12 cellular contexts compared by ENCODE assay signal in genomic region chr11:73195191-73196007, GRCh38. TPM values are rescaled to one million over a fixed set of nuclear protein-coding genes. Genes with fewer than 3 reads are reported as not detected.
DNase-seq lines count a peak whose midpoint lies in the region; ATAC-seq, FAIRE-seq and TF ChIP-seq lines count a peak whose summit lies in the region.
"Had no signal": no experiment of that assay in that cellular context is flagged by ENCODE, and none has a peak within 500 bp of the region (broad histone marks: within the 10 kb centered on the region; RNA-seq: fewer than 3 reads in every experiment).

No MANE protein-coding gene starts in this region.

- BruUV-seq in K562 (replicated peaks; lab: Mats Ljungman, UMichigan) = no TSS peak

- intact Hi-C loops in K562 (cut with micrococcal nuclease) = no loop called here
- intact Hi-C loops in lower leg skin (cut with DNase I; ENCODE audit: low total_unique reads) = no loop called here

- no peak; the same call in 2 of the 3 replicates for ATAC-seq in K562
- ATAC-seq in GM21367 (IDR thresholded peaks at IDR 0.05; ENCODE audit: unreplicated experiment) = no peak
- no peak for ATAC-seq in GM21723 (IDR thresholded peaks at IDR 0.05; ENCODE audit: unreplicated experiment)
- ATAC-seq in HG03521 (IDR thresholded peaks at IDR 0.05; ENCODE audit: unreplicated experiment) = no peak

- POLR2A ChIA-PET in K562 (lab: Yijun Ruan, JAX) = no interaction called here

- no peak overlapping the region for H2AFZ ChIP-seq in K562 (ENCODE audit: low read depth, low read length)

- H3K9ac ChIP-seq in K562 (ENCODE audit: insufficient read depth in 1 of 2, low read depth in 2 of 2, low read length in 2 of 2) = no peak overlapping the region

- H3K4me3 ChIP-seq in K562 (no peak overlapping the region), lower leg skin (ENCODE audit: low read depth, poor library complexity, severe bottlenecking) (no peak overlapping the region)
- H3K4me3 ChIP-seq: testis had no signal

- peaks cover 21 to 57% of the 10 kb centered on the region in 2 experiments for H3K27me3 ChIP-seq in K562 (ENCODE audit: control insufficient read depth in 2 of 2, insufficient read depth in 2 of 2, low read length in 2 of 2)
- H3K27me3 ChIP-seq: testis had no signal

- FAIRE-seq in HTR-8/SVneo (lab: Jason Lieb, UNC) (peak; percentile 59), K562 (lab: Jason Lieb, UNC) (no peak)

- WGBS in K562 (ENCODE audit: insufficient coverage, low coverage, missing lambda C conversion rate) = 0% methylated on average over 3 of the region's 3 CpGs
- WGBS in lower leg skin, 2 donors = 46 to 65% methylated on average over 3 of the region's 3 CpGs

- H3K9me3 ChIP-seq in K562 (replicated peaks; ENCODE audit: control insufficient read depth, insufficient read depth, low read depth, low read length) = no peaks in the 10 kb centered on the region
- H3K9me3 ChIP-seq: testis had no signal

- H3K27ac ChIP-seq in K562 (ENCODE audit: extremely low read depth, low read depth, low read length) = no peak overlapping the region
- H3K27ac ChIP-seq: testis had no signal

- no peak for TF ChIP-seq POLR2A in K562 (conservative IDR thresholded peaks at IDR 0.05)
- TF ChIP-seq POLR2A in lower leg skin (IDR thresholded peaks at IDR 0.05) = no peak

- peaks cover 0 to 3% of the 10 kb centered on the region in 2 experiments; a peak in 1 of 5 replicates for H3K4me1 ChIP-seq in K562 (replicated peaks in 1 of 2; ENCODE audit: control insufficient read depth in 2 of 2, insufficient read depth in 2 of 2, low read length in 2 of 2)
- H3K4me1 ChIP-seq: testis had no signal

- no peaks in the 10 kb centered on the region for H3K79me2 ChIP-seq in K562 (ENCODE audit: control insufficient read depth, insufficient read depth, low read length)

- H4K20me1 ChIP-seq in K562 (replicated peaks; ENCODE audit: control insufficient read depth, insufficient read depth, low read length) = peaks cover 3% of the 10 kb centered on the region; the same call in 1 of the 2 replicates

- no peaks in the 10 kb centered on the region for H3K36me3 ChIP-seq in K562 (ENCODE audit: control insufficient read depth, insufficient read depth, low read length)

- H3K9me1 ChIP-seq in K562 (ENCODE audit: control insufficient read depth, insufficient read depth, low read length) = no peaks in the 10 kb centered on the region

- TF ChIP-seq CTCF in K562 (IDR thresholded peaks at IDR 0.05 in 2 of 3, conservative IDR thresholded peaks at IDR 0.05 in 1 of 3; ENCODE audit: insufficient read depth in 2 of 3, low read depth in 1 of 3, low read length in 3 of 3) (no peak), lower leg skin (IDR thresholded peaks at IDR 0.05) (no peak)

- DNase-seq in A172 (ENCODE audit: low spot score) (peak; percentile 84), HTR-8/SVneo (ENCODE audit: insufficient read length, low spot score) (no peak), K562 (ENCODE audit: extremely low read depth in 1 of 4, low spot score in 3 of 4) (no peak), lower leg skin (ENCODE audit: low spot score in 2 of 2) (peak; percentile 62 to 77)
- no peak for DNase-seq in activated naive CD4-positive, alpha-beta T cell treated with Interleukin-2 at 50 U/mL for 16 hours
- DNase-seq: DND-41, midbrain, NCI-H1436 treated with DMSO at 0.1 percent for 48 hours, testis had no signal

- TF ChIP-seq RAD21 in K562 (CRISPR knock-in tag; conservative IDR thresholded peaks at IDR 0.05 in 1 of 2, IDR thresholded peaks at IDR 0.05 in 1 of 2) = no peak

- no peak overlapping the region for H3K4me2 ChIP-seq in K562 (ENCODE audit: insufficient read depth, low read length)

- CTCF ChIA-PET in K562 (lab: Yijun Ruan, JAX; ENCODE audit: low intra/inter-chr PET ratio) = no interaction called here

- in situ Hi-C loops in K562 (cut with MboI) = no loop called here

- TF ChIP-seq EP300 in K562 (IDR thresholded peaks at IDR 0.05; ENCODE audit: low read length) = no peak

TF ChIP-seq in K562, 482 proteins besides CTCF, POLR2A, EP300 and RAD21:
- peak; percentile 45; the same call in 1 of the 2 replicates for TF ChIP-seq ATF3 (IDR thresholded peaks at IDR 0.05)
- no peak for TF ChIP-seq ATF3 (CRISPR knock-in tag; conservative IDR thresholded peaks at IDR 0.05)
- 0 out of 2 replicates have a peak, but pooled peaks have one; percentile 26 for TF ChIP-seq FOSL1 (tag; conservative IDR thresholded peaks at IDR 0.05)
- TF ChIP-seq CBX8 (IDR thresholded peaks at IDR 0.05; ENCODE audit: borderline replicate concordance, extremely low read depth, low read depth, low read length, poor library complexity, severe bottlenecking) = no peak
- no peak for TF ChIP-seq NR3C1 (CRISPR knock-in tag; IDR thresholded peaks at IDR 0.05)
- no peak for TF ChIP-seq ETS1 (conservative IDR thresholded peaks at IDR 0.05; ENCODE audit: control insufficient read depth, low read depth, low read length)
- TF ChIP-seq ZNF76 (CRISPR knock-in tag; IDR thresholded peaks at IDR 0.05; ENCODE audit: borderline replicate concordance) = no peak
- TF ChIP-seq MAFK (IDR thresholded peaks at IDR 0.05; ENCODE audit: low read length) = no peak

RNA-seq across cellular contexts. Expression of gene P2RY2, which starts 22.7 kb away (rescaled TPM):
- not detected in 2 replicates for total RNA-seq in A172 (2014; rRNA removed; shearing (Covaris generic))
- total RNA-seq in K562 (2011; cell fraction: chromatin; rRNA removed; ENCODE audit: low replicate concordance) = not detected in 2 replicates
- total RNA-seq in K562 (2011; cell fraction: nucleolus; rRNA removed) = not detected in 2 replicates
- total RNA-seq in K562 (2011; cell fraction: nucleoplasm; rRNA removed) = not detected in 2 replicates
- total RNA-seq in K562 (2014; rRNA removed) = not detected in 2 replicates
- total RNA-seq in K562 (2014; rRNA removed; fragmentation: Illumina TruSeq; extraction: Trizol) = not detected in 2 replicates
- not detected in 2 replicates for total RNA-seq in K562 (2015; rRNA removed; fragmentation: Illumina TruSeq; extraction: Trizol)
- total RNA-seq in K562 (2021) = not detected in 2 replicates
- polyA plus RNA-seq in K562 (2011; rRNA removed) = not detected in 2 replicates
- not detected in 2 replicates for polyA plus RNA-seq in K562 (2011; cell fraction: cytosol; rRNA removed)
- polyA plus RNA-seq in K562 (2011; cell fraction: nucleus; rRNA removed) = not detected in 2 replicates
- polyA plus RNA-seq in K562 (2012) = not detected in 2 replicates
- not detected in 2 replicates for polyA plus RNA-seq in K562 (2014; fragmentation: Illumina TruSeq; extraction: Trizol)
- polyA plus RNA-seq in K562 (2014; fragmentation: Nextera tagmentation; extraction: Ambion mirVana) = not detected
- not detected in 2 replicates for polyA plus RNA-seq in K562 (2014; rRNA removed)
- not detected in 2 replicates for polyA minus RNA-seq in K562 (2011; rRNA and poly(A)+ RNA removed)
- not detected in 2 replicates for polyA minus RNA-seq in K562 (2011; cell fraction: cytosol; rRNA and poly(A)+ RNA removed)
- polyA minus RNA-seq in K562 (2011; cell fraction: nucleus; rRNA and poly(A)+ RNA removed) = not detected in 2 replicates
- total RNA-seq in lower leg skin = 1 to 10 TPM; 3.2 to 8.7 (median 5.1) TPM

RNA-seq across cellular contexts. Expression of gene FCHSD2, which starts 53.3 kb away (rescaled TPM):
- 6.3 and 8.7 TPM in 2 replicates for total RNA-seq in A172 (2014; rRNA removed; shearing (Covaris generic))
- 11.7 and 39.3 TPM in 2 replicates for total RNA-seq in K562 (2011; cell fraction: chromatin; rRNA removed; ENCODE audit: low replicate concordance)
- total RNA-seq in K562 (2011; cell fraction: nucleolus; rRNA removed) = 6.3 and 8.0 TPM in 2 replicates
- 8.4 and 12.2 TPM in 2 replicates for total RNA-seq in K562 (2011; cell fraction: nucleoplasm; rRNA removed)
- total RNA-seq in K562 (2014; rRNA removed) (2.2 and 2.4 TPM in 2 replicates), K562 (2014; rRNA removed; fragmentation: Illumina TruSeq; extraction: Trizol) (6.4 and 8.8 TPM in 2 replicates), K562 (2015; rRNA removed; fragmentation: Illumina TruSeq; extraction: Trizol) (6.3 and 7.9 TPM in 2 replicates), K562 (2021) (14.0 and 14.7 TPM in 2 replicates), lower leg skin (10 to 100 TPM in 1 of 4 donors, 1 to 10 TPM in 3; 6.7 to 14.7 (median 8.5) TPM)
- polyA plus RNA-seq in K562 (2011; rRNA removed) (8.0 and 8.2 TPM in 2 replicates), K562 (2014; fragmentation: Illumina TruSeq; extraction: Trizol) (9.1 and 10.8 TPM in 2 replicates), K562 (2014; fragmentation: Nextera tagmentation; extraction: Ambion mirVana) (1 to 10 TPM; 1.8 to 3.2 TPM), K562 (2014; rRNA removed) (8.7 and 9.0 TPM in 2 replicates)
- 3.9 and 5.4 TPM in 2 replicates for polyA plus RNA-seq in K562 (2011; cell fraction: cytosol; rRNA removed)
- polyA plus RNA-seq in K562 (2011; cell fraction: nucleus; rRNA removed) = 9.0 and 9.5 TPM in 2 replicates
- polyA plus RNA-seq in K562 (2012) = 7.6 and 9.4 TPM in 2 replicates
- polyA minus RNA-seq in K562 (2011; rRNA and poly(A)+ RNA removed) = 9.1 and 10.5 TPM in 2 replicates
- 8.4 and 10.1 TPM in 2 replicates for polyA minus RNA-seq in K562 (2011; cell fraction: cytosol; rRNA and poly(A)+ RNA removed)
- 5.5 and 9.7 TPM in 2 replicates for polyA minus RNA-seq in K562 (2011; cell fraction: nucleus; rRNA and poly(A)+ RNA removed)

Comparison
In these comparisons a context has a peak if more than half of its experiments do, and no peak if none do; other contexts are left out.
1. DNase-seq: peak in A172 (single experiment) and lower leg skin (2 of 2); none in HTR-8/SVneo (single experiment), K562 (0 of 4) and activated naive CD4-positive, alpha-beta T cell treated with Interleukin-2 at 50 U/mL for 16 hours (single experiment).